8 cellular contexts compared by ENCODE assay signal in genomic region chr10:49534670-49535381, GRCh38. TPM values are rescaled to one million over a fixed set of nuclear protein-coding genes. Genes with fewer than 3 reads are reported as not detected.
DNase-seq lines count a peak whose midpoint lies in the region; ATAC-seq and TF ChIP-seq lines count a peak whose summit lies in the region.

No MANE protein-coding gene starts in this region.

- peak in 1 of 2 donors; percentile 6 for ATAC-seq in activated T-cell treated with anti-CD3 and anti-CD28 coated beads, Interleukin-2, amount 50 U/mL, for 72 hours (replicated peaks in 1 of 2)
- ATAC-seq in activated T-cell treated with anti-CD3 and anti-CD28 coated beads, Interleukin-2, amount 50 U/mL, for 4 hours, result no peak
- peak; percentile 61 for ATAC-seq in HG02852 (IDR thresholded peaks at IDR 0.05; ENCODE audit: unreplicated experiment)

- H3K4me2 ChIP-seq in PC-9, result peak overlapping the region; percentile 20; the same call in 1 of the 2 replicates

- no peaks in the 10 kb centered on the region for H3K9me3 ChIP-seq in PC-9 (ENCODE audit: insufficient read depth, low read depth)

- intact Hi-C loops in PC-9 (cut with micrococcal nuclease; ENCODE audit: unreplicated experiment), result no loop called here

- H3K27me3 ChIP-seq in PC-9 (ENCODE audit: insufficient read depth, low read depth), result no peaks in the 10 kb centered on the region

- peaks cover 7 to 11% of the 10 kb centered on the region in 2 donors for H3K36me3 Mint-ChIP-seq in activated T-cell treated with anti-CD3 and anti-CD28 coated beads, Interleukin-2, amount 50 U/mL, for 72 hours (ENCODE audit: insufficient read depth in 2 of 2)
- H3K36me3 Mint-ChIP-seq in activated T-cell treated with anti-CD3 and anti-CD28 coated beads, Interleukin-2, amount 50 U/mL, for 4 hours (ENCODE audit: insufficient read depth), result peaks cover 20% of the 10 kb centered on the region
- no peaks in the 10 kb centered on the region for H3K36me3 Mint-ChIP-seq in endothelial cell (ENCODE audit: low read depth, unreplicated experiment)

- POLR2A ChIA-PET in PC-9 (lab: Charles Lee; ENCODE audit: unreplicated experiment), result interaction anchor here (0.7 kb wide), 1 partner anchor 34 kb away, joined by 3 read pairs; no protein-coding TSS in a partner anchor

- peak overlapping the region in 1 of 2 donors; percentile 43 for H3K4me3 Mint-ChIP-seq in activated T-cell treated with anti-CD3 and anti-CD28 coated beads, Interleukin-2, amount 50 U/mL, for 72 hours
- no peak overlapping the region for H3K4me3 Mint-ChIP-seq in activated T-cell treated with anti-CD3 and anti-CD28 coated beads, Interleukin-2, amount 50 U/mL, for 4 hours
- no peak overlapping the region for H3K4me3 Mint-ChIP-seq in endothelial cell (ENCODE audit: unreplicated experiment)

- peak overlapping the region; percentile 10; the same call in 1 of the 2 replicates for H3K27ac ChIP-seq in PC-9

- H4K20me1 ChIP-seq in PC-9 (ENCODE audit: insufficient read depth), result peaks cover 34% of the 10 kb centered on the region

- peak overlapping the region; percentile 40 for H3K27ac Mint-ChIP-seq in activated T-cell treated with anti-CD3 and anti-CD28 coated beads, Interleukin-2, amount 50 U/mL, for 72 hours
- H3K27ac Mint-ChIP-seq in endothelial cell (ENCODE audit: unreplicated experiment), result no peak overlapping the region

- no peak overlapping the region for H2AFZ ChIP-seq in PC-9

- CTCF ChIA-PET in PC-9 (lab: Charles Lee), result no interaction called here

- peaks cover 18% of the 10 kb centered on the region for H3K4me1 ChIP-seq in PC-9 (replicated peaks; ENCODE audit: insufficient read depth)

- H3K27me3 Mint-ChIP-seq in activated T-cell treated with anti-CD3 and anti-CD28 coated beads, Interleukin-2, amount 50 U/mL, for 72 hours (ENCODE audit: low read depth), result peaks cover 5% of the 10 kb centered on the region
- H3K27me3 Mint-ChIP-seq in activated T-cell treated with anti-CD3 and anti-CD28 coated beads, Interleukin-2, amount 50 U/mL, for 4 hours (ENCODE audit: low read depth), result no peaks in the 10 kb centered on the region
- peaks cover 4% of the 10 kb centered on the region for H3K27me3 Mint-ChIP-seq in endothelial cell (ENCODE audit: unreplicated experiment)

- BruUV-seq in PC-9 (replicated peaks; lab: Mats Ljungman, UMichigan), result no TSS peak

- TF ChIP-seq CTCF in PC-9 (conservative IDR thresholded peaks at IDR 0.05) (no peak), endothelial cell (IDR thresholded peaks at IDR 0.05; ENCODE audit: unreplicated experiment) (no peak)

- H3K4me3 ChIP-seq in PC-9, result no peak overlapping the region

- no peaks in the 10 kb centered on the region for H3K9me3 Mint-ChIP-seq in activated T-cell treated with anti-CD3 and anti-CD28 coated beads, Interleukin-2, amount 50 U/mL, for 72 hours
- no peaks in the 10 kb centered on the region for H3K9me3 Mint-ChIP-seq in activated T-cell treated with anti-CD3 and anti-CD28 coated beads, Interleukin-2, amount 50 U/mL, for 4 hours
- H3K9me3 Mint-ChIP-seq in endothelial cell (ENCODE audit: unreplicated experiment), result no peaks in the 10 kb centered on the region

- H3K9me2 ChIP-seq in PC-9 (ENCODE audit: insufficient read depth), result no peaks in the 10 kb centered on the region

- peaks cover 84% of the 10 kb centered on the region for H3K79me2 ChIP-seq in PC-9 (ENCODE audit: low read depth)

- peaks cover 5% of the 10 kb centered on the region; the same call in 1 of the 2 replicates for H3F3A ChIP-seq in PC-9 (ENCODE audit: insufficient read depth, low read depth)

- DNase-seq in activated T-cell treated with anti-CD3 and anti-CD28 coated beads, Interleukin-2, amount 50 U/mL, for 72 hours, result peak; percentile 7 to 9
- no peak for DNase-seq in activated T-cell treated with anti-CD3 and anti-CD28 coated beads, Interleukin-2, amount 50 U/mL, for 4 hours
- DNase-seq in PC-9, result no peak
- DNase-seq in myocyte (ENCODE audit: low read depth), result peak; percentile 9
- DNase-seq in effector CD8-positive, alpha-beta T cell (lab: John Stamatoyannopoulos, UW), result no peak
- no peak for DNase-seq in endothelial cell (ENCODE audit: low spot score)
- DNase-seq in SHP77 (lab: John Stamatoyannopoulos, UW), result no peak

- H3K36me3 ChIP-seq in PC-9 (ENCODE audit: low read depth), result peaks cover 43% of the 10 kb centered on the region

- peaks cover 58% of the 10 kb centered on the region for H3K4me1 Mint-ChIP-seq in activated T-cell treated with anti-CD3 and anti-CD28 coated beads, Interleukin-2, amount 50 U/mL, for 72 hours (ENCODE audit: low read depth)
- peaks cover 42% of the 10 kb centered on the region for H3K4me1 Mint-ChIP-seq in activated T-cell treated with anti-CD3 and anti-CD28 coated beads, Interleukin-2, amount 50 U/mL, for 4 hours (ENCODE audit: low read depth)
- peaks cover 19% of the 10 kb centered on the region for H3K4me1 Mint-ChIP-seq in endothelial cell (ENCODE audit: unreplicated experiment)

RNA-seq across cellular contexts. Expression of gene ERCC6, which starts 4.1 kb away (rescaled TPM):
- 10 to 100 TPM; 29.4 to 33.6 TPM for total RNA-seq in activated T-cell treated with anti-CD3 and anti-CD28 coated beads, Interleukin-2, amount 50 U/mL, for 72 hours
- total RNA-seq in activated T-cell treated with anti-CD3 and anti-CD28 coated beads, Interleukin-2, amount 50 U/mL, for 4 hours, result 10 to 100 TPM; 10.8 to 12.4 (median 11.1) TPM
- total RNA-seq in PC-9 (2021) (47.1 and 49.7 TPM in 2 replicates), myocyte (11.2 and 11.8 TPM in 2 replicates), endothelial cell (ENCODE audit: unreplicated experiment) (25.8 TPM)
- polyA plus RNA-seq in myocyte (2012), result 10.3 TPM

Comparison
In these comparisons a context has a peak if more than half of its experiments do, and no peak if none do; other contexts are left out.
1. DNase-seq: peak in activated T-cell treated with anti-CD3 and anti-CD28 coated beads, Interleukin-2, amount 50 U/mL, for 72 hours (2 of 2) and myocyte (single experiment); none in activated T-cell treated with anti-CD3 and anti-CD28 coated beads, Interleukin-2, amount 50 U/mL, for 4 hours (single experiment), PC-9 (0 of 2), effector CD8-positive, alpha-beta T cell (single experiment), endothelial cell (single experiment) and SHP77 (0 of 2).